15 cellular contexts compared by ENCODE assay signal in genomic region chr6:21208114-21208795, GRCh38.
A peak's percentile ranks its signal among the peaks of the same experiment; 100 is the strongest.
DNase-seq lines count a peak whose midpoint lies in the region; ATAC-seq, FAIRE-seq and TF ChIP-seq lines count a peak whose summit lies in the region.
"Had no signal": no experiment of that assay in that cellular context is flagged by ENCODE, and none has a peak within 500 bp of the region (broad histone marks: within the 10 kb centered on the region; RNA-seq: fewer than 3 reads in every experiment).

No MANE protein-coding gene starts in this region.

- H3K79me1 ChIP-seq in trophoblast cell (ENCODE audit: low read length), result no peaks in the 10 kb centered on the region

- no peak overlapping the region for H3K4me2 ChIP-seq in trophoblast cell (ENCODE audit: low read length)

- intact Hi-C loops in pancreas (cut with DNase I), result no loop called here

- H2AK5ac ChIP-seq in trophoblast cell (ENCODE audit: low read length), result no peak overlapping the region

- H4K91ac ChIP-seq in trophoblast cell (ENCODE audit: low read depth, low read length), result no peak overlapping the region

- H3K27me3 ChIP-seq in trophoblast cell (ENCODE audit: insufficient read depth, low read length) (no peaks in the 10 kb centered on the region), pancreas (no peaks in the 10 kb centered on the region)

- no peak overlapping the region for H3K14ac ChIP-seq in trophoblast cell (ENCODE audit: low read length)

- H3K27ac ChIP-seq in trophoblast cell (ENCODE audit: low read depth, low read length) (no peak overlapping the region), pancreas (no peak overlapping the region)

- H3K18ac ChIP-seq in trophoblast cell (ENCODE audit: low read length), result no peak overlapping the region

- H3K4me1 ChIP-seq in trophoblast cell (ENCODE audit: control insufficient read depth in 1 of 2, insufficient read depth in 2 of 2, low read length in 2 of 2) (peaks cover 0 to 8% of the 10 kb centered on the region in 2 experiments), pancreas (no peaks in the 10 kb centered on the region)

- H2BK5ac ChIP-seq in trophoblast cell (ENCODE audit: low read depth, low read length, poor library complexity), result no peak overlapping the region

- WGBS in trophoblast cell (ENCODE audit: extremely low coverage, insufficient coverage, insufficient read length), result no CpG with 5 or more reads among the region's 9 CpGs
- WGBS in pancreas, 2 donors, result 83 to 85% methylated on average over 9 of the region's 9 CpGs

- no peaks in the 10 kb centered on the region for H3K79me2 ChIP-seq in trophoblast cell (ENCODE audit: control insufficient read depth, insufficient read depth, low read length, poor library complexity)

- H3K27me3 Mint-ChIP-seq in naive B cell, result no peaks in the 10 kb centered on the region
- H3K27me3 Mint-ChIP-seq: activated naive CD4-positive, alpha-beta T cell treated with anti-CD3 and anti-CD28 coated beads, Interleukin-2, amount 50 U/mL, for 24 hours; CD4-positive, alpha-beta memory T cell had no signal

- peaks cover 30% of the 10 kb centered on the region in 2 donors for H3K36me3 Mint-ChIP-seq in naive B cell

- no peak overlapping the region for H3K4me3 ChIP-seq in trophoblast cell (ENCODE audit: low read depth, low read length)
- no peak overlapping the region for H3K4me3 ChIP-seq in pancreas

- FAIRE-seq in pancreas (lab: Jason Lieb, UNC), result no peak

- peak overlapping the region in 5 of 6 donors; percentile 8 to 92 (median 47) for H3K27ac Mint-ChIP-seq in naive B cell
- H3K27ac Mint-ChIP-seq: activated naive CD4-positive, alpha-beta T cell treated with anti-CD3 and anti-CD28 coated beads, Interleukin-2, amount 50 U/mL, for 24 hours; CD4-positive, alpha-beta memory T cell had no signal

- H4K8ac ChIP-seq in trophoblast cell (ENCODE audit: low read depth, low read length), result no peak overlapping the region

- peaks cover 32 to 53% (median 52%) of the 10 kb centered on the region in 3 donors for H3K4me1 Mint-ChIP-seq in naive B cell
- H3K4me1 Mint-ChIP-seq: activated naive CD4-positive, alpha-beta T cell treated with anti-CD3 and anti-CD28 coated beads, Interleukin-2, amount 50 U/mL, for 24 hours; CD4-positive, alpha-beta memory T cell had no signal

- H3K9me3 ChIP-seq in trophoblast cell (ENCODE audit: insufficient read depth, low read depth, low read length), result no peaks in the 10 kb centered on the region
- H3K9me3 ChIP-seq in pancreas, result no peaks in the 10 kb centered on the region

- H3K9ac ChIP-seq in trophoblast cell (ENCODE audit: low read length), result no peak overlapping the region

- no peaks in the 10 kb centered on the region for H3K36me3 ChIP-seq in trophoblast cell (ENCODE audit: control insufficient read depth in 1 of 2, insufficient read depth in 2 of 2, low read length in 2 of 2)
- no peaks in the 10 kb centered on the region for H3K36me3 ChIP-seq in pancreas

- no peak overlapping the region for H3K23ac ChIP-seq in trophoblast cell (ENCODE audit: low read length)

- peak overlapping the region in 6 of 8 donors; percentile 19 to 79 (median 40) for H3K4me3 Mint-ChIP-seq in naive B cell
- H3K4me3 Mint-ChIP-seq: activated naive CD4-positive, alpha-beta T cell treated with anti-CD3 and anti-CD28 coated beads, Interleukin-2, amount 50 U/mL, for 24 hours; CD4-positive, alpha-beta memory T cell had no signal

- H3K9me3 Mint-ChIP-seq in naive B cell, result peaks cover 2 to 17% (median 4%) of the 10 kb centered on the region in 7 donors

- no peak overlapping the region for H2BK12ac ChIP-seq in trophoblast cell (ENCODE audit: low read length)

- no peak overlapping the region for H2AFZ ChIP-seq in trophoblast cell (ENCODE audit: insufficient read depth, low read length, poor library complexity)

- H4K12ac ChIP-seq in trophoblast cell (ENCODE audit: low read depth, low read length), result no peak overlapping the region

- TF ChIP-seq CTCF in pancreas (IDR thresholded peaks at IDR 0.05), result no peak

- ATAC-seq in GM18870 (IDR thresholded peaks at IDR 0.05; ENCODE audit: unreplicated experiment) (peak; percentile 42), GM21529 (IDR thresholded peaks at IDR 0.05; ENCODE audit: unreplicated experiment) (peak; percentile 39), HG03442 (IDR thresholded peaks at IDR 0.05; ENCODE audit: unreplicated experiment) (peak; percentile 26), naive B cell (ENCODE audit: low read depth in 2 of 2) (peak; percentile 52 to 66), pancreas (no peak)

- no peak overlapping the region for H3K4ac ChIP-seq in trophoblast cell (ENCODE audit: low read depth, low read length)

- no peak overlapping the region for H2BK120ac ChIP-seq in trophoblast cell (ENCODE audit: insufficient read depth, low read length, poor library complexity)

- DNase-seq in naive B cell (no peak), trophoblast cell (no peak), pancreas (no peak), COR-L47 (lab: John Stamatoyannopoulos, UW) (no peak)
- no peak for DNase-seq in stimulated activated CD4-positive, alpha-beta T cell treated with anti-CD3 and anti-CD28 coated beads, Interleukin-2, amount 100 ng/mL, for 48 hours
- DNase-seq: caudate nucleus; CD4-positive, alpha-beta memory T cell; hypothalamus; mesendoderm; RPMI8226; stimulated activated CD4-positive, alpha-beta T cell treated with anti-CD3 and anti-CD28 coated beads, Interleukin-2, amount 100 ng/mL, for 24 hours had no signal

Comparison
In these comparisons a context has a peak if more than half of its experiments do, and no peak if none do; other contexts are left out.
1. ATAC-seq: peak in GM18870 (single experiment), GM21529 (single experiment), HG03442 (single experiment) and naive B cell (2 of 2); none in pancreas (0 of 4).